Comparison of ENCODE assay signal across 1 cellular context in the genomic region with DNA sequence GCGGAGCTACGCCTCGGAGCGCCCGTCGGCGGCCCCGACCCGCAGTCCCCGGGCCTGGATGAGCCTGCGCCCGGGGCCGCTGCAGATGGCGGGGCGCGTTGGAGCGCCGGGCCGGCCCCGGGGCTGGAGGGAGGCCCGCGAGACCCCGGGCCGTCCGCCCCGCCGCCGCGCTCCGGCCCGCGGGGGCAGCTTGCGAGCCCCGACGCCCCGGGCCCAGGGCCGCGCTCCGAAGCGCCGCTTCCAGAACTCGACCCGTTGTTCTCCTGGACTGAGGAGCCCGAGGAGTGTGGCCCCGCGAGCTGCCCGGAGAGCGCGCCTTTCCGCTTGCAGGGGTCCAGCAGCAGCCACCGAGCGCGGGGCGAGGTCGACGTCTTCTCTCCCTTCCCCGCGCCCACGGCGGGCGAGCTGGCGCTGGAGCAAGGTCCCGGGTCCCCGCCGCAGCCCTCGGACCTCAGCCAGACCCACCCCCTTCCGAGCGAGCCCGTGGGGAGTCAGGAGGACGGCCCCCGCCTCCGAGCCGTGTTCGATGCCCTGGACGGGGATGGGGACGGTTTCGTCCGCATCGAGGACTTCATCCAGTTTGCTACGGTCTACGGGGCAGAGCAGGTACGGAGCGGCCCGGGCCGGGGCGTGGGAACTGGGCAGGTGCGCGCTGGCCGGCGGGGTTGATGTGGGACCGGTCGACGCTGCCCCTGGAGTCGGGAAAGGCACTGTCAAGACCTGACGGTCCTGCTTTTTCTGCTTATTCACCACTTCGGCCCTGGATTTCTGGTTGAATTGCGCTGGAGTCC.
A peak's percentile ranks its signal among the peaks of the same experiment; 100 is the strongest.
TF ChIP-seq lines count a peak whose summit lies in the region.

No MANE protein-coding gene starts in this region.

TF ChIP-seq in HepG2, 621 proteins besides CTCF, POLR2A, EP300 and RAD21 (continued from another document and continues in another):
- TF ChIP-seq, protein P1, sequence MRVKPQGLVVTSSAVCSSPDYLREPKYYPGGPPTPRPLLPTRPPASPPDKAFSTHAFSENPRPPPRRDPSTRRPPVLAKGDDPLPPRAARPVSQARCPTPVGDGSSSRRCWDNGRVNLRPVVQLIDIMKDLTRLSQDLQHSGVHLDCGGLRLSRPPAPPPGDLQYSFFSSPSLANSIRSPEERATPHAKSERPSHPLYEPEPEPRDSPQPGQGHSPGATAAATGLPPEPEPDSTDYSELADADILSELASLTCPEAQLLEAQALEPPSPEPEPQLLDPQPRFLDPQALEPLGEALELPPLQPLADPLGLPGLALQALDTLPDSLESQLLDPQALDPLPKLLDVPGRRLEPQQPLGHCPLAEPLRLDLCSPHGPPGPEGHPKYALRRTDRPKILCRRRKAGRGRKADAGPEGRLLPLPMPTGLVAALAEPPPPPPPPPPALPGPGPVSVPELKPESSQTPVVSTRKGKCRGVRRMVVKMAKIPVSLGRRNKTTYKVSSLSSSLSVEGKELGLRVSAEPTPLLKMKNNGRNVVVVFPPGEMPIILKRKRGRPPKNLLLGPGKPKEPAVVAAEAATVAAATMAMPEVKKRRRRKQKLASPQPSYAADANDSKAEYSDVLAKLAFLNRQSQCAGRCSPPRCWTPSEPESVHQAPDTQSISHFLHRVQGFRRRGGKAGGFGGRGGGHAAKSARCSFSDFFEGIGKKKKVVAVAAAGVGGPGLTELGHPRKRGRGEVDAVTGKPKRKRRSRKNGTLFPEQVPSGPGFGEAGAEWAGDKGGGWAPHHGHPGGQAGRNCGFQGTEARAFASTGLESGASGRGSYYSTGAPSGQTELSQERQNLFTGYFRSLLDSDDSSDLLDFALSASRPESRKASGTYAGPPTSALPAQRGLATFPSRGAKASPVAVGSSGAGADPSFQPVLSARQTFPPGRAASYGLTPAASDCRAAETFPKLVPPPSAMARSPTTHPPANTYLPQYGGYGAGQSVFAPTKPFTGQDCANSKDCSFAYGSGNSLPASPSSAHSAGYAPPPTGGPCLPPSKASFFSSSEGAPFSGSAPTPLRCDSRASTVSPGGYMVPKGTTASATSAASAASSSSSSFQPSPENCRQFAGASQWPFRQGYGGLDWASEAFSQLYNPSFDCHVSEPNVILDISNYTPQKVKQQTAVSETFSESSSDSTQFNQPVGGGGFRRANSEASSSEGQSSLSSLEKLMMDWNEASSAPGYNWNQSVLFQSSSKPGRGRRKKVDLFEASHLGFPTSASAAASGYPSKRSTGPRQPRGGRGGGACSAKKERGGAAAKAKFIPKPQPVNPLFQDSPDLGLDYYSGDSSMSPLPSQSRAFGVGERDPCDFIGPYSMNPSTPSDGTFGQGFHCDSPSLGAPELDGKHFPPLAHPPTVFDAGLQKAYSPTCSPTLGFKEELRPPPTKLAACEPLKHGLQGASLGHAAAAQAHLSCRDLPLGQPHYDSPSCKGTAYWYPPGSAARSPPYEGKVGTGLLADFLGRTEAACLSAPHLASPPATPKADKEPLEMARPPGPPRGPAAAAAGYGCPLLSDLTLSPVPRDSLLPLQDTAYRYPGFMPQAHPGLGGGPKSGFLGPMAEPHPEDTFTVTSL (CRISPR knock-in tag; IDR thresholded peaks at IDR 0.05; ENCODE audit: borderline replicate concordance) = no peak
- TF ChIP-seq KMT2A (CRISPR knock-in tag; IDR thresholded peaks at IDR 0.05) (peak; percentile 81), ZFX (CRISPR knock-in tag; IDR thresholded peaks at IDR 0.05; ENCODE audit: low read depth) (peak; percentile 46), PRDM10 (CRISPR knock-in tag; IDR thresholded peaks at IDR 0.05; ENCODE audit: low read depth) (no peak), SALL2 (CRISPR knock-in tag; IDR thresholded peaks at IDR 0.05) (0 out of 2 replicates have a peak, but pooled peaks have one; percentile 44), SETDB1 (CRISPR knock-in tag; IDR thresholded peaks at IDR 0.05; ENCODE audit: borderline replicate concordance) (no peak), THAP9 (CRISPR knock-in tag; IDR thresholded peaks at IDR 0.05; ENCODE audit: borderline replicate concordance) (no peak), TFDP1 (CRISPR knock-in tag; IDR thresholded peaks at IDR 0.05; ENCODE audit: borderline replicate concordance) (0 out of 2 replicates have a peak, but pooled peaks have one; percentile 30), PHB2 (IDR thresholded peaks at IDR 0.05; ENCODE audit: partially characterized antibody) (no peak), HOXA9 (CRISPR knock-in tag; IDR thresholded peaks at IDR 0.05; ENCODE audit: borderline replicate concordance) (no peak), FOXJ3 (CRISPR knock-in tag; IDR thresholded peaks at IDR 0.05; ENCODE audit: borderline replicate concordance) (no peak)
- TF ChIP-seq, protein P2, sequence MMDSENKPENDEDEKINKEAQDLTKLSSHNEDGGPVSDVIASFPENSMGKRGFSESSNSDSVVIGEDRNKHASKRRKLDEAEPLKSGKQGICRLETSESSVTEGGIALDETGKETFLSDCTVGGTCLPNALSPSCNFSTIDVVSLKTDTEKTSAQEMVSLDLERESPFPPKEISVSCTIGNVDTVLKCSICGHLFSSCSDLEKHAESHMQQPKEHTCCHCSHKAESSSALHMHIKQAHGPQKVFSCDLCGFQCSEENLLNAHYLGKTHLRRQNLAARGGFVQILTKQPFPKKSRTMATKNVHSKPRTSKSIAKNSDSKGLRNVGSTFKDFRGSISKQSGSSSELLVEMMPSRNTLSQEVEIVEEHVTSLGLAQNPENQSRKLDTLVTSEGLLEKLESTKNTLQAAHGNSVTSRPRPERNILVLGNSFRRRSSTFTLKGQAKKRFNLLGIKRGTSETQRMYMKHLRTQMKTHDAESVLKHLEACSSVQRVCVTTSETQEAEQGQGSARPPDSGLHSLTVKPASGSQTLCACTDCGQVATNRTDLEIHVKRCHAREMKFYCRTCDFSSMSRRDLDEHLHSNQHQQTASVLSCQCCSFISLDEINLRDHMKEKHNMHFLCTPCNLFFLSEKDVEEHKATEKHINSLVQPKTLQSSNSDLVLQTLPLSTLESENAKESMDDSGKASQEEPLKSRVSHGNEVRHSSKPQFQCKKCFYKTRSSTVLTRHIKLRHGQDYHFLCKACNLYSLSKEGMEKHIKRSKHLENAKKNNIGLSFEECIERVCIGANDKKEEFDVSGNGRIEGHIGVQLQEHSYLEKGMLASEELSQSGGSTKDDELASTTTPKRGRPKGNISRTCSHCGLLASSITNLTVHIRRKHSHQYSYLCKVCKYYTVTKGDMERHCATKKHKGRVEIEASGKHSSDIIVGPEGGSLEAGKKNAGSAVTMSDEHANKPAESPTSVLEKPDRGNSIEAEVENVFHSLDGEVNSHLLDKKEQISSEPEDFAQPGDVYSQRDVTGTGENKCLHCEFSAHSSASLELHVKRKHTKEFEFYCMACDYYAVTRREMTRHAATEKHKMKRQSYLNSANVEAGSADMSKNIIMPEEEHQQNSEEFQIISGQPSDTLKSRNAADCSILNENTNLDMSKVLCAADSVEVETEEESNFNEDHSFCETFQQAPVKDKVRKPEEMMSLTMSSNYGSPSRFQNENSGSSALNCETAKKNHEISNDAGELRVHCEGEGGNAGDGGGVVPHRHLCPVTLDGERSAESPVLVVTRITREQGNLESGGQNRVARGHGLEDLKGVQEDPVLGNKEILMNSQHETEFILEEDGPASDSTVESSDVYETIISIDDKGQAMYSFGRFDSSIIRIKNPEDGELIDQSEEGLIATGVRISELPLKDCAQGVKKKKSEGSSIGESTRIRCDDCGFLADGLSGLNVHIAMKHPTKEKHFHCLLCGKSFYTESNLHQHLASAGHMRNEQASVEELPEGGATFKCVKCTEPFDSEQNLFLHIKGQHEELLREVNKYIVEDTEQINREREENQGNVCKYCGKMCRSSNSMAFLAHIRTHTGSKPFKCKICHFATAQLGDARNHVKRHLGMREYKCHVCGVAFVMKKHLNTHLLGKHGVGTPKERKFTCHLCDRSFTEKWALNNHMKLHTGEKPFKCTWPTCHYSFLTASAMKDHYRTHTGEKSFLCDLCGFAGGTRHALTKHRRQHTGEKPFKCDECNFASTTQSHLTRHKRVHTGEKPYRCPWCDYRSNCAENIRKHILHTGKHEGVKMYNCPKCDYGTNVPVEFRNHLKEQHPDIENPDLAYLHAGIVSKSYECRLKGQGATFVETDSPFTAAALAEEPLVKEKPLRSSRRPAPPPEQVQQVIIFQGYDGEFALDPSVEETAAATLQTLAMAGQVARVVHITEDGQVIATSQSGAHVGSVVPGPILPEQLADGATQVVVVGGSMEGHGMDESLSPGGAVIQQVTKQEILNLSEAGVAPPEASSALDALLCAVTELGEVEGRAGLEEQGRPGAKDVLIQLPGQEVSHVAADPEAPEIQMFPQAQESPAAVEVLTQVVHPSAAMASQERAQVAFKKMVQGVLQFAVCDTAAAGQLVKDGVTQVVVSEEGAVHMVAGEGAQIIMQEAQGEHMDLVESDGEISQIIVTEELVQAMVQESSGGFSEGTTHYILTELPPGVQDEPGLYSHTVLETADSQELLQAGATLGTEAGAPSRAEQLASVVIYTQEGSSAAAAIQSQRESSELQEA (CRISPR knock-in tag; IDR thresholded peaks at IDR 0.05; ENCODE audit: not compliant biosample characterization) = no peak
- TF ChIP-seq, protein P3, sequence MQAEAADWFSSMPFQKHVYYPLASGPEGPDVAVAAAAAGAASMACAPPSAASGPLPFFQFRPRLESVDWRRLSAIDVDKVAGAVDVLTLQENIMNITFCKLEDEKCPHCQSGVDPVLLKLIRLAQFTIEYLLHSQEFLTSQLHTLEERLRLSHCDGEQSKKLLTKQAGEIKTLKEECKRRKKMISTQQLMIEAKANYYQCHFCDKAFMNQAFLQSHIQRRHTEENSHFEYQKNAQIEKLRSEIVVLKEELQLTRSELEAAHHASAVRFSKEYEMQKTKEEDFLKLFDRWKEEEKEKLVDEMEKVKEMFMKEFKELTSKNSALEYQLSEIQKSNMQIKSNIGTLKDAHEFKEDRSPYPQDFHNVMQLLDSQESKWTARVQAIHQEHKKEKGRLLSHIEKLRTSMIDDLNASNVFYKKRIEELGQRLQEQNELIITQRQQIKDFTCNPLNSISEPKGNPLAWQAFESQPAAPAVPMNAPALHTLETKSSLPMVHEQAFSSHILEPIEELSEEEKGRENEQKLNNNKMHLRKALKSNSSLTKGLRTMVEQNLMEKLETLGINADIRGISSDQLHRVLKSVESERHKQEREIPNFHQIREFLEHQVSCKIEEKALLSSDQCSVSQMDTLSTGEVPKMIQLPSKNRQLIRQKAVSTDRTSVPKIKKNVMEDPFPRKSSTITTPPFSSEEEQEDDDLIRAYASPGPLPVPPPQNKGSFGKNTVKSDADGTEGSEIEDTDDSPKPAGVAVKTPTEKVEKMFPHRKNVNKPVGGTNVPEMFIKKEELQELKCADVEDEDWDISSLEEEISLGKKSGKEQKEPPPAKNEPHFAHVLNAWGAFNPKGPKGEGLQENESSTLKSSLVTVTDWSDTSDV (CRISPR knock-in tag; IDR thresholded peaks at IDR 0.05) = 0 out of 2 replicates have a peak, but pooled peaks have one; percentile 68
